ENCODE assay signal across 14 cellular contexts in genomic region chr7:118836933-118837332, GRCh38.
DNase-seq lines count a peak whose midpoint lies in the region; ATAC-seq and TF ChIP-seq lines count a peak whose summit lies in the region.
"Had no signal": no experiment of that assay in that cellular context is flagged by ENCODE, and none has a peak within 500 bp of the region (broad histone marks: within the 10 kb centered on the region; RNA-seq: fewer than 3 reads in every experiment).

No MANE protein-coding gene starts in this region.

- DNase-seq in GM12865 (ENCODE audit: low read depth) (peak; percentile 78), NCI-H1417 treated with DMSO at 0.1 percent for 48 hours (lab: John Stamatoyannopoulos, UW) (no peak), DMS79 treated with DMSO at 0.1 percent for 48 hours (lab: John Stamatoyannopoulos, UW) (no peak), HCEC 1CT (no peak)
- no peak for DNase-seq in activated T-cell treated with anti-CD3 and anti-CD28 coated beads, Interleukin-2, amount 50 U/mL, for 48 hours
- DNase-seq: amniotic stem cell; effector memory CD8-positive, alpha-beta T cell; H7; hippocampal formation; NCI-H526 treated with DMSO at 0.1 percent for 48 hours had no signal

- TF ChIP-seq CTCF in GM12865 (IDR thresholded peaks at IDR 0.05; ENCODE audit: insufficient read depth, low read depth, low read length, missing control alignments): no peak

- peak; percentile 63 for ATAC-seq in GM19324 (IDR thresholded peaks at IDR 0.05; ENCODE audit: low FRiP score, unreplicated experiment)
- peak; percentile 95 for ATAC-seq in HG02642 (IDR thresholded peaks at IDR 0.05; ENCODE audit: poor library complexity, unreplicated experiment)
- ATAC-seq in HG03378 (IDR thresholded peaks at IDR 0.05; ENCODE audit: unreplicated experiment): peak; percentile 98
- ATAC-seq: effector memory CD8-positive, alpha-beta T cell had no signal

- no peak overlapping the region for H3K4me3 ChIP-seq in GM12865 (ENCODE audit: low read depth, low read length)
- H3K4me3 ChIP-seq: suprapubic skin had no signal
